1 cellular context compared by ENCODE assay signal in the genomic region with DNA sequence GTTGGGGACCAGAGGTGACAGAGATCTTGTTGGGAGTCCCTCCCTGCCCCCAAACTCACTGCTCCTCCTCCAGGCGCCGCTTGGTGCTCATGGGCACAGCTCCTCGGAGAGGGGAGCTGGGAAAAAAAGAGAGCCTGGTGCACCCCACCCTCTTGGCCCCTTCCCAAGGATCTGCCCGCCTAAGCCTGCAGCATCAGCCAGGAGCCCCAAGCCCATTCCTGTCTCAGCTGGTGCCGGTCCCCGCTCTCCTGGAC.
A peak's percentile ranks its signal among the peaks of the same experiment; 100 is the strongest.
TF ChIP-seq lines count a peak whose summit lies in the region.

No MANE protein-coding gene starts in this region.

TF ChIP-seq in K562, 482 proteins besides CTCF, POLR2A, EP300 and RAD21:
- TF ChIP-seq THRAP3 (IDR thresholded peaks at IDR 0.05; ENCODE audit: borderline replicate concordance) (0 out of 2 replicates have a peak, but pooled peaks have one; percentile 11), PYGO2 (tag; IDR thresholded peaks at IDR 0.05) (no peak), KDM4B (IDR thresholded peaks at IDR 0.05; ENCODE audit: borderline replicate concordance in 2 of 2, low read depth in 1 of 2) (no peak), ZNF507 (tag; conservative IDR thresholded peaks at IDR 0.05) (no peak), AFF4 (CRISPR knock-in tag; IDR thresholded peaks at IDR 0.05) (no peak), PKNOX1 (IDR thresholded peaks at IDR 0.05) (no peak), ZMIZ1 (IDR thresholded peaks at IDR 0.05; ENCODE audit: low read depth in 2 of 2, low read length in 2 of 2) (0 out of 4 replicates have a peak, but pooled peaks of 1 of the 2 experiments have one; percentile 19), MYNN (IDR thresholded peaks at IDR 0.05) (no peak), MYNN (CRISPR knock-in tag; IDR thresholded peaks at IDR 0.05) (no peak), NFIC (IDR thresholded peaks at IDR 0.05) (peak; percentile 50; the same call in 1 of the 2 replicates), RREB1 (CRISPR knock-in tag; IDR thresholded peaks at IDR 0.05) (0 out of 2 replicates have a peak, but pooled peaks have one; percentile 3), MAFK (IDR thresholded peaks at IDR 0.05; ENCODE audit: low read length) (no peak), FOXP4 (CRISPR knock-in tag; IDR thresholded peaks at IDR 0.05; ENCODE audit: borderline replicate concordance) (no peak), ILF3 (IDR thresholded peaks at IDR 0.05; ENCODE audit: borderline replicate concordance) (0 out of 2 replicates have a peak, but pooled peaks have one; percentile 23), ZNF263 (CRISPR knock-in tag; IDR thresholded peaks at IDR 0.05; ENCODE audit: borderline replicate concordance) (0 out of 2 replicates have a peak, but pooled peaks have one; percentile 15), ETV6 (IDR thresholded peaks at IDR 0.05; ENCODE audit: borderline replicate concordance in 1 of 2, low read depth in 2 of 2, low read length in 1 of 2) (peak in 1 of 2 experiments; percentile 17; a peak in 1 of 4 replicates), ETV6 (CRISPR knock-in tag; IDR thresholded peaks at IDR 0.05; ENCODE audit: borderline replicate concordance) (no peak), POLR2AphosphoS5 (IDR thresholded peaks at IDR 0.05; ENCODE audit: control insufficient read depth, insufficient read depth, low read depth, low read length) (peak; percentile 8; the same call in 1 of the 2 replicates)
